In genomic region chr1:223142269-223142668, GRCh38 we compare ENCODE assay signal across 9 cellular contexts. TPM values are rescaled to one million over a fixed set of nuclear protein-coding genes. Genes with fewer than 3 reads are reported as not detected.
DNase-seq lines count a peak whose midpoint lies in the region; ATAC-seq and TF ChIP-seq lines count a peak whose summit lies in the region.
"Had no signal": no experiment of that assay in that cellular context is flagged by ENCODE, and none has a peak within 500 bp of the region (broad histone marks: within the 10 kb centered on the region; RNA-seq: fewer than 3 reads in every experiment).

No MANE protein-coding gene starts in this region.

- TF ChIP-seq CTCF in CD4-positive, alpha-beta T cell (IDR thresholded peaks at IDR 0.05) = no peak
- TF ChIP-seq CTCF in osteoblast (IDR thresholded peaks at IDR 0.05; ENCODE audit: extremely low read depth, low read depth, low read length) = no peak

- no peaks in the 10 kb centered on the region for H3K9me3 ChIP-seq in CD4-positive, alpha-beta T cell (ENCODE audit: control insufficient read depth, low read length)
- H3K9me3 ChIP-seq in MG63 (peaks cover 5% of the 10 kb centered on the region), osteoblast (ENCODE audit: low read depth, low read length) (no peaks in the 10 kb centered on the region)
- no peaks in the 10 kb centered on the region for H3K9me3 ChIP-seq in effector memory CD4-positive, alpha-beta T cell (ENCODE audit: control insufficient read depth, low read length)

- peaks cover 31% of the 10 kb centered on the region for H3K4me1 Mint-ChIP-seq in CD4-positive, alpha-beta T cell (ENCODE audit: low read depth)

- H3K27me3 Mint-ChIP-seq in CD4-positive, alpha-beta T cell = no peaks in the 10 kb centered on the region

- no peak for DNase-seq in CD4-positive, alpha-beta T cell
- DNase-seq in MG63 (no peak), osteoblast (ENCODE audit: insufficient read length, low spot score, missing footprints) (no peak), mesenteric fat pad (ENCODE audit: low spot score) (no peak), midbrain (lab: John Stamatoyannopoulos, UW) (no peak)
- DNase-seq in effector memory CD4-positive, alpha-beta T cell = no peak
- DNase-seq: NCI-H187 treated with DMSO at 0.1 percent for 48 hours had no signal

- intact Hi-C loops in CD4-positive, alpha-beta T cell (cut with DNase I, micrococcal nuclease) = loop anchor here in 1 of 2 experiments (5.0 to 10.0 kb wide), 2 partner anchors 90 to 517 kb away; no protein-coding TSS in a partner anchor

- CTCF ChIA-PET in CD4-positive, alpha-beta T cell (lab: Charles Lee) = interaction anchor here (0.5 to 3.6 kb wide), 3 partner anchors 9 to 1010 kb away, joined by 3 to 27 read pairs (median 8); no protein-coding TSS in a partner anchor

- H3K4me2 ChIP-seq in osteoblast (ENCODE audit: insufficient read depth, low read length) = peak overlapping the region; percentile 71

- H3K27ac ChIP-seq in CD4-positive, alpha-beta T cell (ENCODE audit: low read depth, low read length) = no peak overlapping the region
- peak overlapping the region; percentile 43 for H3K27ac ChIP-seq in effector memory CD4-positive, alpha-beta T cell (ENCODE audit: insufficient read depth, low read length, poor library complexity, severe bottlenecking)
- H3K27ac ChIP-seq in osteoblast (ENCODE audit: low read depth, low read length) = no peak overlapping the region

- peak overlapping the region; percentile 83 for H3K27ac Mint-ChIP-seq in CD4-positive, alpha-beta T cell

- POLR2A ChIA-PET in CD4-positive, alpha-beta T cell (lab: Charles Lee) = no interaction called here

- no peaks in the 10 kb centered on the region for H3K9me3 Mint-ChIP-seq in CD4-positive, alpha-beta T cell

- H3K4me3 Mint-ChIP-seq in CD4-positive, alpha-beta T cell = peak overlapping the region; percentile 66

- no peaks in the 10 kb centered on the region for H3K79me2 ChIP-seq in osteoblast (ENCODE audit: insufficient read depth, low read length)

- H4K20me1 ChIP-seq in osteoblast (ENCODE audit: insufficient read depth, low read length) = no peaks in the 10 kb centered on the region

- H3K4me3 ChIP-seq in MG63 = peak overlapping the region; percentile 55; the same call in 1 of the 2 replicates
- no peak overlapping the region for H3K4me3 ChIP-seq in effector memory CD4-positive, alpha-beta T cell (ENCODE audit: insufficient read depth, low read depth, low read length, poor library complexity, severe bottlenecking)
- no peak overlapping the region for H3K4me3 ChIP-seq in osteoblast (ENCODE audit: insufficient read depth, low read length)

- no peak overlapping the region for H2AFZ ChIP-seq in osteoblast (ENCODE audit: low read length)

- ATAC-seq in CD4-positive, alpha-beta T cell (ENCODE audit: poor library complexity) = no peak
- ATAC-seq in GM21529 (IDR thresholded peaks at IDR 0.05; ENCODE audit: unreplicated experiment) (no peak), HG03196 (IDR thresholded peaks at IDR 0.05; ENCODE audit: unreplicated experiment) (no peak)

- no peaks in the 10 kb centered on the region for H3K36me3 ChIP-seq in MG63
- H3K36me3 ChIP-seq in effector memory CD4-positive, alpha-beta T cell (ENCODE audit: control insufficient read depth, insufficient read depth, low read length) = no peaks in the 10 kb centered on the region
- no peaks in the 10 kb centered on the region for H3K36me3 ChIP-seq in osteoblast (ENCODE audit: insufficient read depth, low read length)

- H3K4me1 ChIP-seq in effector memory CD4-positive, alpha-beta T cell (ENCODE audit: control insufficient read depth, insufficient read depth, low read length, poor library complexity, severe bottlenecking) = peaks cover 16% of the 10 kb centered on the region
- peaks cover 4% of the 10 kb centered on the region for H3K4me1 ChIP-seq in osteoblast (ENCODE audit: insufficient read depth, low read length)

- no peaks in the 10 kb centered on the region for H3K36me3 Mint-ChIP-seq in CD4-positive, alpha-beta T cell (ENCODE audit: low read depth)

- no peaks in the 10 kb centered on the region for H3K27me3 ChIP-seq in CD4-positive, alpha-beta T cell (ENCODE audit: control insufficient read depth, insufficient read depth, low read length)
- H3K27me3 ChIP-seq in MG63 = no peaks in the 10 kb centered on the region
- no peaks in the 10 kb centered on the region for H3K27me3 ChIP-seq in effector memory CD4-positive, alpha-beta T cell (replicated peaks; ENCODE audit: control insufficient read depth, insufficient read depth, low read length, poor library complexity, severe bottlenecking)
- peaks cover 15% of the 10 kb centered on the region for H3K27me3 ChIP-seq in osteoblast (ENCODE audit: insufficient read depth, low read length)

RNA-seq across cellular contexts. Expression of gene TLR5, which starts 0.8 kb away (rescaled TPM):
- 1 to 10 TPM; 2.1 to 2.5 TPM for total RNA-seq in CD4-positive, alpha-beta T cell
- 0.30 and 0.33 TPM in 2 replicates for total RNA-seq in MG63 (2014; rRNA removed; shearing (Covaris generic); ENCODE audit: low replicate concordance)
- total RNA-seq in osteoblast (under 0.01 and 0.88 TPM in 2 replicates), mesenteric fat pad (10.5 TPM)
